ENCODE assay signal across 17 cellular contexts in genomic region chr5:123044926-123045617, GRCh38. TPM values are rescaled to one million over a fixed set of nuclear protein-coding genes. Genes with fewer than 3 reads are reported as not detected.
DNase-seq lines count a peak whose midpoint lies in the region; ATAC-seq and TF ChIP-seq lines count a peak whose summit lies in the region.
"Had no signal": no experiment of that assay in that cellular context is flagged by ENCODE, and none has a peak within 500 bp of the region (broad histone marks: within the 10 kb centered on the region; RNA-seq: fewer than 3 reads in every experiment).

No MANE protein-coding gene starts in this region.

- H4K20me1 ChIP-seq in smooth muscle cell (ENCODE audit: low read depth): no peaks in the 10 kb centered on the region
- H4K20me1 ChIP-seq: BLaER1 treated with 17β-estradiol and CSF1 and Interleukin-3, amounts not matched to agents 10 nM and 100 nM had no signal

- no peak overlapping the region for H3K9ac ChIP-seq in smooth muscle cell (ENCODE audit: low read depth)
- H3K9ac ChIP-seq: BLaER1 treated with 17β-estradiol and CSF1 and Interleukin-3, amounts not matched to agents 10 nM and 100 nM had no signal

- H3K4me2 ChIP-seq in smooth muscle cell: peak overlapping the region; percentile 76
- H3K4me2 ChIP-seq: BLaER1 treated with 17β-estradiol and CSF1 and Interleukin-3, amounts not matched to agents 10 nM and 100 nM; GM23338 had no signal

- H2AFZ ChIP-seq in smooth muscle cell (ENCODE audit: low read depth): peak overlapping the region; percentile 12
- H2AFZ ChIP-seq: GM23338 had no signal

- H3K27ac ChIP-seq in smooth muscle cell (ENCODE audit: low read depth): peak overlapping the region; percentile 28
- H3K27ac ChIP-seq: BLaER1 treated with 17β-estradiol and CSF1 and Interleukin-3, amounts not matched to agents 10 nM and 100 nM had no signal

- no peak for ATAC-seq in HG02981 (IDR thresholded peaks at IDR 0.05; ENCODE audit: unreplicated experiment)
- ATAC-seq: GM12878, GM23338 had no signal

- H3K79me2 ChIP-seq in smooth muscle cell (ENCODE audit: low read depth): peaks cover 23% of the 10 kb centered on the region

- no peak for TF ChIP-seq CTCF in smooth muscle cell (IDR thresholded peaks at IDR 0.05; ENCODE audit: borderline replicate concordance, insufficient read depth, poor library complexity, severe bottlenecking)

- H3K36me3 ChIP-seq in smooth muscle cell (ENCODE audit: low read depth): no peaks in the 10 kb centered on the region
- H3K36me3 ChIP-seq: BLaER1 treated with 17β-estradiol and CSF1 and Interleukin-3, amounts not matched to agents 10 nM and 100 nM had no signal

- no peaks in the 10 kb centered on the region for H3K4me1 ChIP-seq in smooth muscle cell (ENCODE audit: low read depth)
- H3K4me1 ChIP-seq: BLaER1 treated with 17β-estradiol and CSF1 and Interleukin-3, amounts not matched to agents 10 nM and 100 nM had no signal

- WGBS in smooth muscle cell (ENCODE audit: low lambda C conversion rate): 10% methylated on average over 7 of the region's 7 CpGs

- peak overlapping the region; percentile 20 for H3K4me3 ChIP-seq in smooth muscle cell
- H3K4me3 ChIP-seq: BLaER1 treated with 17β-estradiol and CSF1 and Interleukin-3, amounts not matched to agents 10 nM and 100 nM; GM12878; GM23338 had no signal

- no peaks in the 10 kb centered on the region for H3K27me3 ChIP-seq in smooth muscle cell (ENCODE audit: low read depth)

- H3F3A ChIP-seq in smooth muscle cell (ENCODE audit: low read depth): peaks cover 8% of the 10 kb centered on the region

- DNase-seq in ELF-1 (ENCODE audit: low read depth, low spot score) (peak; percentile 24), astrocyte of the hippocampus (ENCODE audit: low read depth, low spot score) (peak; percentile 7), left kidney (ENCODE audit: low read depth, low spot score) (peak; percentile 21), smooth muscle cell (lab: John Stamatoyannopoulos, UW; ENCODE audit: unreplicated experiment) (no peak), dermis blood vessel endothelial cell (no peak)
- no peak for DNase-seq in central memory CD4-positive, alpha-beta T cell
- DNase-seq: ACHN; Calu3; CD4-positive, CD25-positive, alpha-beta regulatory T cell; DMS 273 treated with DMSO at 0.1 percent for 48 hours; H7; KBM-7 had no signal

- H3K9me3 ChIP-seq in smooth muscle cell (replicated peaks; ENCODE audit: low read depth): no peaks in the 10 kb centered on the region
- H3K9me3 ChIP-seq: BLaER1 treated with 17β-estradiol and CSF1 and Interleukin-3, amounts not matched to agents 10 nM and 100 nM had no signal

RNA-seq across cellular contexts. Expression of gene PPIC, which starts 8.5 kb away (rescaled TPM):
- total RNA-seq in smooth muscle cell (119 and 145 TPM in 2 replicates), dermis blood vessel endothelial cell (38.6 and 74.9 TPM in 2 replicates)
- polyA plus RNA-seq in smooth muscle cell: 300 and 331 TPM in 2 replicates
- total RNA-seq: CD4-positive, CD25-positive, alpha-beta regulatory T cell had no signal
- polyA plus RNA-seq: CD4-positive, CD25-positive, alpha-beta regulatory T cell had no signal

RNA-seq across cellular contexts. Expression of gene PRDM6, which starts 44.0 kb away (rescaled TPM):
- total RNA-seq in smooth muscle cell (12.9 and 16.5 TPM in 2 replicates), dermis blood vessel endothelial cell (0.33 TPM in 1 of 2 replicates, not detected in the other)
- 20.4 and 28.1 TPM in 2 replicates for polyA plus RNA-seq in smooth muscle cell
- total RNA-seq: CD4-positive, CD25-positive, alpha-beta regulatory T cell; G401; GM12878 had no signal
- polyA plus RNA-seq: CD4-positive, CD25-positive, alpha-beta regulatory T cell; GM12878 had no signal

Comparison
In these comparisons a context has a peak if more than half of its experiments do, and no peak if none do; other contexts are left out.
1. DNase-seq: peak in ELF-1 (single experiment), astrocyte of the hippocampus (single experiment) and left kidney (single experiment); none in smooth muscle cell (single experiment), dermis blood vessel endothelial cell (single experiment) and central memory CD4-positive, alpha-beta T cell (single experiment).
2. RNA of gene PRDM6, which starts 44.0 kb away (total RNA-seq): 12.9 to 16.5 TPM in smooth muscle cell; 0.33 TPM in dermis blood vessel endothelial cell; every median in the first group is over 10 times any median in the second.